In the genomic region with DNA sequence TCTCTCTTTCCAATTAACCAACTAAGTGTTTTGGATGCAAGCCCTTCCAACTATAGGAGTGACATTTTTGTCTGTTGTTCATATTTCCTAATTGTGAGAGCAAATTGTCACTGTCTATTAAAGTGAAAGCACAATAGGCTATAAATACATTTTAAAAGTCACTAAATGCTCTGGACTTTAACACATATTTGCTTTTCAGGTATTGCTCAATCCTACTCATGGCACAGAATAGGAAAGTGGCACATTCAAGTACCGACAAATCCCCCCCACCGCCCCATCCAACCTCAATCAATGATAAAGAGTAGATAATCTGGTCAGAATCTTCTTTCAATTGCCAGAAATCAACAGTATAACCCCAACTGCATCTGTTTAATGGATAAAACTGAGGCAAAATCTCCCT, we compare ENCODE assay signal across 18 cellular contexts.
DNase-seq lines count a peak whose midpoint lies in the region; ATAC-seq, FAIRE-seq and TF ChIP-seq lines count a peak whose summit lies in the region.
"Had no signal": no experiment of that assay in that cellular context is flagged by ENCODE, and none has a peak within 500 bp of the region (broad histone marks: within the 10 kb centered on the region; RNA-seq: fewer than 3 reads in every experiment).

No MANE protein-coding gene starts in this region.

- H4K20me1 ChIP-seq in IMR-90 (ENCODE audit: insufficient read depth, low read length) (no peaks in the 10 kb centered on the region), endothelial cell of umbilical vein (replicated peaks; ENCODE audit: control insufficient read depth, extremely low read depth, insufficient read depth, low read length) (no peaks in the 10 kb centered on the region)

- H2AK5ac ChIP-seq in IMR-90 (ENCODE audit: low read depth, low read length): no peak overlapping the region

- H3K9me1 ChIP-seq in IMR-90 (ENCODE audit: insufficient read depth, low read length): 0 out of 2 replicates have a peak, but pooled peaks cover 2% of the 10 kb centered on the region
- H3K9me1 ChIP-seq in endothelial cell of umbilical vein (replicated peaks; ENCODE audit: control insufficient read depth, extremely low read depth, insufficient read depth, low read length): no peaks in the 10 kb centered on the region

- no peak for TF ChIP-seq POLR2A in IMR-90 (IDR thresholded peaks at IDR 0.05; ENCODE audit: low read depth, low read length)
- TF ChIP-seq POLR2A in endothelial cell of umbilical vein (IDR thresholded peaks at IDR 0.05; ENCODE audit: low read depth, low read length): no peak
- TF ChIP-seq POLR2A in prostate gland (IDR thresholded peaks at IDR 0.05): no peak

- TF ChIP-seq CTCF in IMR-90 (conservative IDR thresholded peaks at IDR 0.05; ENCODE audit: low read depth, low read length): no peak
- TF ChIP-seq CTCF in endothelial cell of umbilical vein (IDR thresholded peaks at IDR 0.05; ENCODE audit: extremely low read depth in 1 of 2, insufficient read depth in 1 of 2, low read depth in 1 of 2, low read length in 2 of 2): no peak
- no peak for TF ChIP-seq CTCF in left lung (IDR thresholded peaks at IDR 0.05)
- TF ChIP-seq CTCF in prostate gland (IDR thresholded peaks at IDR 0.05): no peak

- TF ChIP-seq RAD21 in IMR-90 (IDR thresholded peaks at IDR 0.05; ENCODE audit: low read length): no peak

- no peak overlapping the region for H2AFZ ChIP-seq in IMR-90 (replicated peaks; ENCODE audit: low read length, poor library complexity)
- no peak overlapping the region for H2AFZ ChIP-seq in endothelial cell of umbilical vein (ENCODE audit: low read depth, low read length)

- H3K36me3 ChIP-seq in IMR-90 (ENCODE audit: control insufficient read depth, insufficient read depth, low read length) (no peaks in the 10 kb centered on the region), endothelial cell of umbilical vein (ENCODE audit: control insufficient read depth in 2 of 2, extremely low read depth in 1 of 2, insufficient read depth in 2 of 2, low read length in 2 of 2) (no peaks in the 10 kb centered on the region), left lung (no peaks in the 10 kb centered on the region), prostate gland (no peaks in the 10 kb centered on the region)
- H3K36me3 ChIP-seq: HAP-1, SJCRH30 had no signal

- no peak for DNase-seq in IMR-90
- DNase-seq in endothelial cell of umbilical vein (ENCODE audit: low read depth, low spot score): peak; percentile 0
- no peak for DNase-seq in left lung
- DNase-seq in prostate gland (ENCODE audit: low spot score): peak; percentile 5
- no peak for DNase-seq in stimulated activated effector memory CD8-positive, alpha-beta T cell treated with anti-CD3 and anti-CD28 coated beads, Interleukin-12 subunit alpha, Interleukin-12 subunit beta, amount 100 ng/mL, for 72 hours (ENCODE audit: low spot score in 2 of 2)
- DNase-seq in HEK293T (ENCODE audit: extremely low spot score): no peak
- no peak for DNase-seq in GM19239 (ENCODE audit: insufficient read length, low spot score)
- DNase-seq: CD8-positive, alpha-beta T cell; DMS79; NCI-H1105 treated with DMSO at 0.1 percent for 48 hours; NCI-H187 treated with DMSO at 0.1 percent for 48 hours; NCI-H2171; NCI-H446 treated with DMSO at 0.1 percent for 48 hours; NK-92 treated with Interleukin-12 subunit alpha and Interleukin-12 subunit beta, amount 100 ng/mL, for 24 hours; SJCRH30 had no signal

- H4K5ac ChIP-seq in IMR-90 (ENCODE audit: low read depth, low read length): no peak overlapping the region; the same call in 1 of the 2 replicates

- H2BK120ac ChIP-seq in IMR-90 (ENCODE audit: low read depth, low read length): peak overlapping the region; percentile 47; the same call in 1 of the 2 replicates

- H3K4me2 ChIP-seq in IMR-90 (ENCODE audit: low read depth, low read length) (peak overlapping the region; percentile 61; the same call in 1 of the 2 replicates), endothelial cell of umbilical vein (ENCODE audit: insufficient read depth, low read length) (no peak overlapping the region)
- H3K4me2 ChIP-seq: KMS-11 had no signal

- H3K79me2 ChIP-seq in endothelial cell of umbilical vein (ENCODE audit: control insufficient read depth, insufficient read depth, low read length): no peaks in the 10 kb centered on the region

- H3K79me1 ChIP-seq in IMR-90 (ENCODE audit: low read depth in 1 of 2, low read length in 2 of 2): no peaks in the 10 kb centered on the region

- H3K27ac ChIP-seq in IMR-90 (ENCODE audit: insufficient read depth, low read length): no peak overlapping the region
- no peak overlapping the region for H3K27ac ChIP-seq in endothelial cell of umbilical vein (ENCODE audit: insufficient read depth, low read depth, low read length)
- no peak overlapping the region for H3K27ac ChIP-seq in left lung
- no peak overlapping the region for H3K27ac ChIP-seq in prostate gland
- H3K27ac ChIP-seq: KMS-11, SJCRH30 had no signal

- intact Hi-C loops in IMR-90 (cut with micrococcal nuclease): no loop called here
- intact Hi-C loops in endothelial cell of umbilical vein (cut with micrococcal nuclease): no loop called here
- intact Hi-C loops in left lung (cut with DNase I): no loop called here
- intact Hi-C loops in prostate gland (cut with DNase I): no loop called here

- dilution Hi-C loops in IMR-90 (cut with HindIII; ENCODE audit: low sequenced_read_pairs, unreplicated experiment): no loop called here
- dilution Hi-C loops in endothelial cell of umbilical vein (cut with MboI; ENCODE audit: extremely low pct_ligation_motif_present, low sequenced_read_pairs): no loop called here

- H2BK20ac ChIP-seq in IMR-90 (ENCODE audit: low read depth, low read length): peak overlapping the region; percentile 69; the same call in 1 of the 2 replicates

- H3K4me3 Mint-ChIP-seq in stimulated activated effector memory CD8-positive, alpha-beta T cell treated with anti-CD3 and anti-CD28 coated beads, Interleukin-12 subunit alpha, Interleukin-12 subunit beta, amount 100 ng/mL, for 72 hours: no peak overlapping the region
- H3K4me3 Mint-ChIP-seq: CD8-positive, alpha-beta T cell had no signal

- H4K8ac ChIP-seq in IMR-90 (ENCODE audit: low read depth in 2 of 2, low read length in 2 of 2): peak overlapping the region in 1 of 2 experiments; percentile 56; a peak in 2 of 4 replicates

- H3K9me3 ChIP-seq in IMR-90 (ENCODE audit: control insufficient read depth, insufficient read depth, low read length) (no peaks in the 10 kb centered on the region), endothelial cell of umbilical vein (replicated peaks; ENCODE audit: control insufficient read depth, insufficient read depth, low read length) (no peaks in the 10 kb centered on the region), left lung (no peaks in the 10 kb centered on the region), prostate gland (no peaks in the 10 kb centered on the region)
- H3K9me3 ChIP-seq: HAP-1, SJCRH30 had no signal

- in situ Hi-C loops in IMR-90 (cut with MboI; ENCODE audit: low sequenced_read_pairs): no loop called here

- H3K27ac Mint-ChIP-seq in stimulated activated effector memory CD8-positive, alpha-beta T cell treated with anti-CD3 and anti-CD28 coated beads, Interleukin-12 subunit alpha, Interleukin-12 subunit beta, amount 100 ng/mL, for 72 hours: no peak overlapping the region
- H3K27ac Mint-ChIP-seq: CD8-positive, alpha-beta T cell had no signal

- H3K9me3 Mint-ChIP-seq in stimulated activated effector memory CD8-positive, alpha-beta T cell treated with anti-CD3 and anti-CD28 coated beads, Interleukin-12 subunit alpha, Interleukin-12 subunit beta, amount 100 ng/mL, for 72 hours: peaks cover 6% of the 10 kb centered on the region
- H3K9me3 Mint-ChIP-seq: CD8-positive, alpha-beta T cell had no signal

- H2BK5ac ChIP-seq in IMR-90 (ENCODE audit: low read depth, low read length, poor library complexity, severe bottlenecking): no peak overlapping the region

- H3K4me3 ChIP-seq in IMR-90 (ENCODE audit: insufficient read depth, low read depth, low read length) (no peak overlapping the region), endothelial cell of umbilical vein (replicated peaks in 1 of 3; ENCODE audit: insufficient read depth in 1 of 3, low read depth in 1 of 3, low read length in 3 of 3) (no peak overlapping the region), left lung (no peak overlapping the region), prostate gland (no peak overlapping the region)
- H3K4me3 ChIP-seq: HAP-1, SJCRH30 had no signal

- peak overlapping the region; percentile 94 for H3K18ac ChIP-seq in IMR-90 (ENCODE audit: low read depth, low read length)

- H3K4ac ChIP-seq in IMR-90 (ENCODE audit: low read depth, low read length): no peak overlapping the region; the same call in 1 of the 2 replicates

- H4K91ac ChIP-seq in IMR-90 (ENCODE audit: insufficient read depth, low read depth, low read length): no peak overlapping the region

- POLR2A ChIA-PET in IMR-90 (lab: Charles Lee; ENCODE audit: unreplicated experiment) (no interaction called here), endothelial cell of umbilical vein (lab: Charles Lee) (no interaction called here), HEK293T (lab: Yijun Ruan, JAX) (no interaction called here)

- CTCF ChIA-PET in IMR-90 (lab: Yijun Ruan, JAX): no interaction called here
- CTCF ChIA-PET in endothelial cell of umbilical vein (lab: Charles Lee): no interaction called here
- CTCF ChIA-PET in HEK293T (lab: Yijun Ruan, JAX): no interaction called here

- no peaks in the 10 kb centered on the region for H3K4me1 Mint-ChIP-seq in stimulated activated effector memory CD8-positive, alpha-beta T cell treated with anti-CD3 and anti-CD28 coated beads, Interleukin-12 subunit alpha, Interleukin-12 subunit beta, amount 100 ng/mL, for 72 hours

- H3K27me3 ChIP-seq in IMR-90 (ENCODE audit: control insufficient read depth, insufficient read depth, low read length): no peaks in the 10 kb centered on the region
- no peaks in the 10 kb centered on the region for H3K27me3 ChIP-seq in endothelial cell of umbilical vein (ENCODE audit: control insufficient read depth in 2 of 2, insufficient read depth in 2 of 2, low read length in 2 of 2)
- H3K27me3 ChIP-seq in left lung: no peaks in the 10 kb centered on the region
- no peaks in the 10 kb centered on the region for H3K27me3 ChIP-seq in prostate gland (replicated peaks; ENCODE audit: insufficient read depth)
- H3K27me3 ChIP-seq: SJCRH30 had no signal

- BruUV-seq in IMR-90 (replicated peaks; lab: Mats Ljungman, UMichigan) (no TSS peak), endothelial cell of umbilical vein (replicated peaks; lab: Mats Ljungman, UMichigan) (no TSS peak)

- no peak overlapping the region for H3K56ac ChIP-seq in IMR-90 (ENCODE audit: extremely low read depth, insufficient read depth, low read length)

- H2AK9ac ChIP-seq in IMR-90 (replicated peaks; ENCODE audit: low read depth, low read length, poor library complexity): no peak overlapping the region

- peak; percentile 43 for FAIRE-seq in endothelial cell of umbilical vein (lab: Jason Lieb, UNC)
- no peak for FAIRE-seq in GM19239 (lab: Jason Lieb, UNC)

- no peak overlapping the region for H3K23ac ChIP-seq in IMR-90 (ENCODE audit: low read depth, low read length)

- H3K14ac ChIP-seq in IMR-90 (replicated peaks; ENCODE audit: low read depth, low read length): 0 out of 2 replicates have a peak overlapping the region, but pooled peaks have one; percentile 52

- WGBS in IMR-90 (ENCODE audit: extremely low coverage in 2 of 2, insufficient read length in 1 of 2), 2 experiments: no CpG with 5 or more reads among the region's 2 CpGs
- WGBS in prostate gland: 43% methylated on average over 2 of the region's 2 CpGs

- H3K9ac ChIP-seq in IMR-90 (ENCODE audit: low read depth, low read length) (no peak overlapping the region), endothelial cell of umbilical vein (replicated peaks; ENCODE audit: extremely low read depth, insufficient read depth, low read length) (no peak overlapping the region)
- H3K9ac ChIP-seq: KMS-11 had no signal

- H2BK15ac ChIP-seq in IMR-90 (ENCODE audit: low read depth, low read length): no peak overlapping the region

- H3K36me3 Mint-ChIP-seq in stimulated activated effector memory CD8-positive, alpha-beta T cell treated with anti-CD3 and anti-CD28 coated beads, Interleukin-12 subunit alpha, Interleukin-12 subunit beta, amount 100 ng/mL, for 72 hours: no peaks in the 10 kb centered on the region
- H3K36me3 Mint-ChIP-seq: CD8-positive, alpha-beta T cell had no signal

- H3K4me1 ChIP-seq in IMR-90 (ENCODE audit: control insufficient read depth, insufficient read depth, low read length) (peaks cover 2% of the 10 kb centered on the region; the same call in 1 of the 2 replicates), endothelial cell of umbilical vein (ENCODE audit: control insufficient read depth, extremely low read depth, insufficient read depth, low read length) (no peaks in the 10 kb centered on the region), left lung (no peaks in the 10 kb centered on the region), prostate gland (replicated peaks) (no peaks in the 10 kb centered on the region)
- H3K4me1 ChIP-seq: HAP-1, SJCRH30 had no signal

- ATAC-seq in IMR-90 (ENCODE audit: low read depth) (no peak), left lung (peak; percentile 62), HG03439 (IDR thresholded peaks at IDR 0.05; ENCODE audit: unreplicated experiment) (no peak)
- no peak for ATAC-seq in stimulated activated effector memory CD8-positive, alpha-beta T cell treated with anti-CD3 and anti-CD28 coated beads, Interleukin-12 subunit alpha, Interleukin-12 subunit beta, amount 100 ng/mL, for 72 hours
- ATAC-seq: CD8-positive, alpha-beta T cell had no signal

Comparison
In these comparisons a context has a peak if more than half of its experiments do, and no peak if none do; other contexts are left out.
1. DNase-seq: peak in endothelial cell of umbilical vein (single experiment) and prostate gland (single experiment); none in IMR-90 (single experiment), left lung (0 of 2), stimulated activated effector memory CD8-positive, alpha-beta T cell treated with anti-CD3 and anti-CD28 coated beads, Interleukin-12 subunit alpha, Interleukin-12 subunit beta, amount 100 ng/mL, for 72 hours (0 of 2), HEK293T (single experiment) and GM19239 (single experiment).